In the genomic region with DNA sequence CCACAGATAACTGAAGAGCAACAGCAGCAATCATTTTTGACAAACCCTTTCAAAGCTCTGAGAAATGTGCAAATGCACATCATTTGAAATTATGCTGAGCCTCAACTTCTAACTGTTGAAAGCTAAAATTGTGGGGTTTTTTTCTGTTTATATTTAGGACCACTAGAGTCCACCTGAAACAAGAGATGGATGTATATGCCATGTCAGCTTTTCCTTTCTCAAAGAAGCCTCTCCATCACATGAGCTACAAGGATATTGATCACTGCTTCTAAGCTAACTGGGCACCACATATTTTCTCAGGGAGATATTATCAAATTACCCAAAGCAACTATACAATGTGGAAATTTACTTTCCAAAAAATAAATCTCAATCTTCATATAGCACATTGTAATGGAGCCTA, we compare ENCODE assay signal across 35 cellular contexts.
"Had no signal": no experiment of that assay in that cellular context is flagged by ENCODE, and none has a peak within 500 bp of the region (broad histone marks: within the 10 kb centered on the region; RNA-seq: fewer than 3 reads in every experiment).

No MANE protein-coding gene starts in this region.

- H3K9me3 ChIP-seq: MG63 had no signal

- H3K27me3 ChIP-seq: MG63 had no signal

- DNase-seq: Karpas-422, Kasumi-1, MG63, MM.1S, MV-4-11, NCI-H1048, NCI-H1092, NCI-H1092 treated with DMSO at 0.1 percent for 48 hours, NCI-H1105, NCI-H1105 treated with DMSO at 0.1 percent for 48 hours, NCI-H1417, NCI-H1417 treated with DMSO at 0.1 percent for 48 hours, NCI-H1436, NCI-H1436 treated with DMSO at 0.1 percent for 48 hours, NCI-H146, NCI-H1694, NCI-H1694 treated with DMSO at 0.1 percent for 48 hours, NCI-H187, NCI-H187 treated with DMSO at 0.1 percent for 48 hours, NCI-H1930, NCI-H2029, NCI-H2029 treated with DMSO at 0.1 percent for 48 hours, NCI-H2081, NCI-H2081 treated with DMSO at 0.1 percent for 48 hours, NCI-H2107, NCI-H2171, NCI-H2171 treated with DMSO at 0.1 percent for 48 hours, NCI-H2227 treated with DMSO at 0.1 percent for 48 hours, NCI-H226, NCI-H345, NCI-H446, NCI-H446 treated with DMSO at 0.1 percent for 48 hours, NCI-H510A, NCI-H510A treated with DMSO at 0.1 percent for 48 hours, NCI-H524 had no signal

- H3K36me3 ChIP-seq: MG63 had no signal

- H3K4me3 ChIP-seq: MG63 had no signal
